1 cellular context compared by ENCODE assay signal in the genomic region with DNA sequence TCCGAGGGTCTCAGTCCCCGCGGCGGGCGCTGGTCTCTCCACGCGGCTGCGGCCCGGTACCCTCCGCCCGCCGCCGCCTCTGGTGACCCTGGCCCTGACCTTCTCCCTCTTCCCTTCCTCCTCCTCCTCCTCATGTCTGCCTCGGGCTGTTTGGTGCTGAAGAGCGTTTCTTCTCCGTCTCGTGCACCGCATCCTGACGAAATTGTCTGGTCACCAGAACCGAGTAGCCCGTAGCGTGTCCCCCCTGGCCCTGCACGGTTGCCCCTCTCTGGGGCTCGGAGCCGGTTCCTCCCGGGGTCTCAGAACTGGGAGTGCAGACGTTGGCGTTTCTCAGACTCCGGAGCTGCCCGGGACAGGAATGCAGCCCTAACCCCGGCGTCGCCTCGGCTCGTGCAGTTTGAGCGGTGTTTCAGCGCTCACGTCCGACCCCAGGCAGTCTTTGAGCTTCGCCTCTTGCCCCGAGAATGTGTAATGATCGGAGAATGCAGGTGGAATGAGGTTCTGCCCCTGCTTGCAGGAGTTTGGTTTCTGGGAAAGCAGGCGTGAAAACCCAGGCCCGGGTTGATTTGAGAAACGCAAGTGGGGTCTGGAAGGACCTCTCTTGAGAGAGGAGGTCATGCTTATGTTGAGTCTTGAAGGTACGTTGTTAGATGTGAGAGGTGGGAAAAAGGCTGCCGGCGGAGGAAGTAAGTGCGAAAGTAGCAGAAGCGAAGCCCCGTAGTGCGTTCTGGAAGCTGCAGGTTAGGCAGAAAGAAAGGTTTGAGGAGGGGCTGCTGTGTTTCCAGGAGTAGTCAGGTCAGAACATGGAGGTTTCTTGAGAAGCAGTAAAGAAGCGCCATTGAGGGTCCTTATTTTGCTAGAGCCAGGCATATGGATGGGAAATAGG.
A peak's percentile ranks its signal among the peaks of the same experiment; 100 is the strongest.
TF ChIP-seq lines count a peak whose summit lies in the region.

No MANE protein-coding gene starts in this region.

TF ChIP-seq in HepG2, 621 proteins besides CTCF, POLR2A, EP300 and RAD21 (continued from another document and continues in another):
- TF ChIP-seq, protein P1, sequence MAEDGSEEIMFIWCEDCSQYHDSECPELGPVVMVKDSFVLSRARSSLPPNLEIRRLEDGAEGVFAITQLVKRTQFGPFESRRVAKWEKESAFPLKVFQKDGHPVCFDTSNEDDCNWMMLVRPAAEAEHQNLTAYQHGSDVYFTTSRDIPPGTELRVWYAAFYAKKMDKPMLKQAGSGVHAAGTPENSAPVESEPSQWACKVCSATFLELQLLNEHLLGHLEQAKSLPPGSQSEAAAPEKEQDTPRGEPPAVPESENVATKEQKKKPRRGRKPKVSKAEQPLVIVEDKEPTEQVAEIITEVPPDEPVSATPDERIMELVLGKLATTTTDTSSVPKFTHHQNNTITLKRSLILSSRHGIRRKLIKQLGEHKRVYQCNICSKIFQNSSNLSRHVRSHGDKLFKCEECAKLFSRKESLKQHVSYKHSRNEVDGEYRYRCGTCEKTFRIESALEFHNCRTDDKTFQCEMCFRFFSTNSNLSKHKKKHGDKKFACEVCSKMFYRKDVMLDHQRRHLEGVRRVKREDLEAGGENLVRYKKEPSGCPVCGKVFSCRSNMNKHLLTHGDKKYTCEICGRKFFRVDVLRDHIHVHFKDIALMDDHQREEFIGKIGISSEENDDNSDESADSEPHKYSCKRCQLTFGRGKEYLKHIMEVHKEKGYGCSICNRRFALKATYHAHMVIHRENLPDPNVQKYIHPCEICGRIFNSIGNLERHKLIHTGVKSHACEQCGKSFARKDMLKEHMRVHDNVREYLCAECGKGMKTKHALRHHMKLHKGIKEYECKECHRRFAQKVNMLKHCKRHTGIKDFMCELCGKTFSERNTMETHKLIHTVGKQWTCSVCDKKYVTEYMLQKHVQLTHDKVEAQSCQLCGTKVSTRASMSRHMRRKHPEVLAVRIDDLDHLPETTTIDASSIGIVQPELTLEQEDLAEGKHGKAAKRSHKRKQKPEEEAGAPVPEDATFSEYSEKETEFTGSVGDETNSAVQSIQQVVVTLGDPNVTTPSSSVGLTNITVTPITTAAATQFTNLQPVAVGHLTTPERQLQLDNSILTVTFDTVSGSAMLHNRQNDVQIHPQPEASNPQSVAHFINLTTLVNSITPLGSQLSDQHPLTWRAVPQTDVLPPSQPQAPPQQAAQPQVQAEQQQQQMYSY (CRISPR knock-in tag; IDR thresholded peaks at IDR 0.05), result no peak; the same call in 1 of the 2 replicates
- TF ChIP-seq, protein P2, sequence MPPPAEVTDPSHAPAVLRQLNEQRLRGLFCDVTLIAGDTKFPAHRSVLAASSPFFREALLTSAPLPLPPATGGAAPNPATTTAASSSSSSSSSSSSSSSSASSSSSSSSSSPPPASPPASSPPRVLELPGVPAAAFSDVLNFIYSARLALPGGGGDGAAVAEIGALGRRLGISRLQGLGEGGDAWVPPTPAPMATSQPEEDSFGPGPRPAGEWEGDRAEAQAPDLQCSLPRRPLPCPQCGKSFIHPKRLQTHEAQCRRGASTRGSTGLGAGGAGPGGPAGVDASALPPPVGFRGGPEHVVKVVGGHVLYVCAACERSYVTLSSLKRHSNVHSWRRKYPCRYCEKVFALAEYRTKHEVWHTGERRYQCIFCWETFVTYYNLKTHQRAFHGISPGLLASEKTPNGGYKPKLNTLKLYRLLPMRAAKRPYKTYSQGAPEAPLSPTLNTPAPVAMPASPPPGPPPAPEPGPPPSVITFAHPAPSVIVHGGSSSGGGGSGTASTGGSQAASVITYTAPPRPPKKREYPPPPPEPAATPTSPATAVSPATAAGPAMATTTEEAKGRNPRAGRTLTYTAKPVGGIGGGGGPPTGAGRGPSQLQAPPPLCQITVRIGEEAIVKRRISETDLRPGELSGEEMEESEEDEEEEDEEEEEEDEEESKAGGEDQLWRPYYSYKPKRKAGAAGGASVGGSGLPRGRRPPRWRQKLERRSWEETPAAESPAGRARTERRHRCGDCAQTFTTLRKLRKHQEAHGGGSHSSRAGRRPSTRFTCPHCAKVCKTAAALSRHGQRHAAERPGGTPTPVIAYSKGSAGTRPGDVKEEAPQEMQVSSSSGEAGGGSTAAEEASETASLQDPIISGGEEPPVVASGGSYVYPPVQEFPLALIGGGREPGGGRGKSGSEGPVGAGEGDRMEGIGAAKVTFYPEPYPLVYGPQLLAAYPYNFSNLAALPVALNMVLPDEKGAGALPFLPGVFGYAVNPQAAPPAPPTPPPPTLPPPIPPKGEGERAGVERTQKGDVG (CRISPR knock-in tag; IDR thresholded peaks at IDR 0.05; ENCODE audit: borderline replicate concordance), result 0 out of 2 replicates have a peak, but pooled peaks have one; percentile 32
- TF ChIP-seq, protein P3, sequence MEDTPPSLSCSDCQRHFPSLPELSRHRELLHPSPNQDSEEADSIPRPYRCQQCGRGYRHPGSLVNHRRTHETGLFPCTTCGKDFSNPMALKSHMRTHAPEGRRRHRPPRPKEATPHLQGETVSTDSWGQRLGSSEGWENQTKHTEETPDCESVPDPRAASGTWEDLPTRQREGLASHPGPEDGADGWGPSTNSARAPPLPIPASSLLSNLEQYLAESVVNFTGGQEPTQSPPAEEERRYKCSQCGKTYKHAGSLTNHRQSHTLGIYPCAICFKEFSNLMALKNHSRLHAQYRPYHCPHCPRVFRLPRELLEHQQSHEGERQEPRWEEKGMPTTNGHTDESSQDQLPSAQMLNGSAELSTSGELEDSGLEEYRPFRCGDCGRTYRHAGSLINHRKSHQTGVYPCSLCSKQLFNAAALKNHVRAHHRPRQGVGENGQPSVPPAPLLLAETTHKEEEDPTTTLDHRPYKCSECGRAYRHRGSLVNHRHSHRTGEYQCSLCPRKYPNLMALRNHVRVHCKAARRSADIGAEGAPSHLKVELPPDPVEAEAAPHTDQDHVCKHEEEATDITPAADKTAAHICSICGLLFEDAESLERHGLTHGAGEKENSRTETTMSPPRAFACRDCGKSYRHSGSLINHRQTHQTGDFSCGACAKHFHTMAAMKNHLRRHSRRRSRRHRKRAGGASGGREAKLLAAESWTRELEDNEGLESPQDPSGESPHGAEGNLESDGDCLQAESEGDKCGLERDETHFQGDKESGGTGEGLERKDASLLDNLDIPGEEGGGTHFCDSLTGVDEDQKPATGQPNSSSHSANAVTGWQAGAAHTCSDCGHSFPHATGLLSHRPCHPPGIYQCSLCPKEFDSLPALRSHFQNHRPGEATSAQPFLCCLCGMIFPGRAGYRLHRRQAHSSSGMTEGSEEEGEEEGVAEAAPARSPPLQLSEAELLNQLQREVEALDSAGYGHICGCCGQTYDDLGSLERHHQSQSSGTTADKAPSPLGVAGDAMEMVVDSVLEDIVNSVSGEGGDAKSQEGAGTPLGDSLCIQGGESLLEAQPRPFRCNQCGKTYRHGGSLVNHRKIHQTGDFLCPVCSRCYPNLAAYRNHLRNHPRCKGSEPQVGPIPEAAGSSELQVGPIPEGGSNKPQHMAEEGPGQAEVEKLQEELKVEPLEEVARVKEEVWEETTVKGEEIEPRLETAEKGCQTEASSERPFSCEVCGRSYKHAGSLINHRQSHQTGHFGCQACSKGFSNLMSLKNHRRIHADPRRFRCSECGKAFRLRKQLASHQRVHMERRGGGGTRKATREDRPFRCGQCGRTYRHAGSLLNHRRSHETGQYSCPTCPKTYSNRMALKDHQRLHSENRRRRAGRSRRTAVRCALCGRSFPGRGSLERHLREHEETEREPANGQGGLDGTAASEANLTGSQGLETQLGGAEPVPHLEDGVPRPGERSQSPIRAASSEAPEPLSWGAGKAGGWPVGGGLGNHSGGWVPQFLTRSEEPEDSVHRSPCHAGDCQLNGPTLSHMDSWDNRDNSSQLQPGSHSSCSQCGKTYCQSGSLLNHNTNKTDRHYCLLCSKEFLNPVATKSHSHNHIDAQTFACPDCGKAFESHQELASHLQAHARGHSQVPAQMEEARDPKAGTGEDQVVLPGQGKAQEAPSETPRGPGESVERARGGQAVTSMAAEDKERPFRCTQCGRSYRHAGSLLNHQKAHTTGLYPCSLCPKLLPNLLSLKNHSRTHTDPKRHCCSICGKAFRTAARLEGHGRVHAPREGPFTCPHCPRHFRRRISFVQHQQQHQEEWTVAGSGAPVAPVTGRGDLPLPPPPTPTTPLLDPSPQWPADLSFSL (CRISPR knock-in tag; IDR thresholded peaks at IDR 0.05), result no peak
- TF ChIP-seq CCAR2 (optimal IDR thresholded peaks at IDR 0.05; ENCODE audit: low read depth, low read length) (no peak), SIX4 (CRISPR knock-in tag; IDR thresholded peaks at IDR 0.05) (no peak), SIN3B (IDR thresholded peaks at IDR 0.05; ENCODE audit: low read length) (no peak), KLF13 (CRISPR knock-in tag; IDR thresholded peaks at IDR 0.05) (no peak), HCFC1 (IDR thresholded peaks at IDR 0.05; ENCODE audit: low read depth, low read length) (no peak), HIVEP1 (CRISPR knock-in tag; IDR thresholded peaks at IDR 0.05) (peak; percentile 48; the same call in 1 of the 2 replicates), KAT7 (CRISPR knock-in tag; IDR thresholded peaks at IDR 0.05; ENCODE audit: borderline replicate concordance) (no peak; the same call in 1 of the 2 replicates), TGIF2 (CRISPR knock-in tag; IDR thresholded peaks at IDR 0.05) (no peak), SOX6 (IDR thresholded peaks at IDR 0.05) (no peak), SOX6 (CRISPR knock-in tag; IDR thresholded peaks at IDR 0.05) (peak; percentile 25; the same call in 1 of the 2 replicates), ZNF891 (CRISPR knock-in tag; IDR thresholded peaks at IDR 0.05) (peak; percentile 35; the same call in 1 of the 2 replicates), NFE2 (CRISPR knock-in tag; IDR thresholded peaks at IDR 0.05) (no peak)
- TF ChIP-seq, protein P4, sequence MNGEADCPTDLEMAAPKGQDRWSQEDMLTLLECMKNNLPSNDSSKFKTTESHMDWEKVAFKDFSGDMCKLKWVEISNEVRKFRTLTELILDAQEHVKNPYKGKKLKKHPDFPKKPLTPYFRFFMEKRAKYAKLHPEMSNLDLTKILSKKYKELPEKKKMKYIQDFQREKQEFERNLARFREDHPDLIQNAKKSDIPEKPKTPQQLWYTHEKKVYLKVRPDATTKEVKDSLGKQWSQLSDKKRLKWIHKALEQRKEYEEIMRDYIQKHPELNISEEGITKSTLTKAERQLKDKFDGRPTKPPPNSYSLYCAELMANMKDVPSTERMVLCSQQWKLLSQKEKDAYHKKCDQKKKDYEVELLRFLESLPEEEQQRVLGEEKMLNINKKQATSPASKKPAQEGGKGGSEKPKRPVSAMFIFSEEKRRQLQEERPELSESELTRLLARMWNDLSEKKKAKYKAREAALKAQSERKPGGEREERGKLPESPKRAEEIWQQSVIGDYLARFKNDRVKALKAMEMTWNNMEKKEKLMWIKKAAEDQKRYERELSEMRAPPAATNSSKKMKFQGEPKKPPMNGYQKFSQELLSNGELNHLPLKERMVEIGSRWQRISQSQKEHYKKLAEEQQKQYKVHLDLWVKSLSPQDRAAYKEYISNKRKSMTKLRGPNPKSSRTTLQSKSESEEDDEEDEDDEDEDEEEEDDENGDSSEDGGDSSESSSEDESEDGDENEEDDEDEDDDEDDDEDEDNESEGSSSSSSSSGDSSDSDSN (CRISPR knock-in tag; IDR thresholded peaks at IDR 0.05), result peak; percentile 7
- TF ChIP-seq, protein P5, sequence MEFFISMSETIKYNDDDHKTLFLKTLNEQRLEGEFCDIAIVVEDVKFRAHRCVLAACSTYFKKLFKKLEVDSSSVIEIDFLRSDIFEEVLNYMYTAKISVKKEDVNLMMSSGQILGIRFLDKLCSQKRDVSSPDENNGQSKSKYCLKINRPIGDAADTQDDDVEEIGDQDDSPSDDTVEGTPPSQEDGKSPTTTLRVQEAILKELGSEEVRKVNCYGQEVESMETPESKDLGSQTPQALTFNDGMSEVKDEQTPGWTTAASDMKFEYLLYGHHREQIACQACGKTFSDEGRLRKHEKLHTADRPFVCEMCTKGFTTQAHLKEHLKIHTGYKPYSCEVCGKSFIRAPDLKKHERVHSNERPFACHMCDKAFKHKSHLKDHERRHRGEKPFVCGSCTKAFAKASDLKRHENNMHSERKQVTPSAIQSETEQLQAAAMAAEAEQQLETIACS (CRISPR knock-in tag; IDR thresholded peaks at IDR 0.05), result no peak
- TF ChIP-seq, protein P6, sequence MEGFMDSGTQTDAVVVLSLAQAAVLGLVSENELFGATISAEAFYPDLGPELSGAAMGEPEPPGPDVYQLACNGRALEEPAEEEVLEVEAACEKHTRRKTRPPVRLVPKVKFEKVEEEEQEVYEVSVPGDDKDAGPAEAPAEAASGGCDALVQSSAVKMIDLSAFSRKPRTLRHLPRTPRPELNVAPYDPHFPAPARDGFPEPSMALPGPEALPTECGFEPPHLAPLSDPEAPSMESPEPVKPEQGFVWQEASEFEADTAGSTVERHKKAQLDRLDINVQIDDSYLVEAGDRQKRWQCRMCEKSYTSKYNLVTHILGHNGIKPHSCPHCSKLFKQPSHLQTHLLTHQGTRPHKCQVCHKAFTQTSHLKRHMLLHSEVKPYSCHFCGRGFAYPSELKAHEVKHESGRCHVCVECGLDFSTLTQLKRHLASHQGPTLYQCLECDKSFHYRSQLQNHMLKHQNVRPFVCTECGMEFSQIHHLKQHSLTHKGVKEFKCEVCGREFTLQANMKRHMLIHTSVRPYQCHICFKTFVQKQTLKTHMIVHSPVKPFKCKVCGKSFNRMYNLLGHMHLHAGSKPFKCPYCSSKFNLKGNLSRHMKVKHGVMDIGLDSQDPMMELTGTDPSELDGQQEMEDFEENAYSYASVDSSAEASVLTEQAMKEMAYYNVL (CRISPR knock-in tag; IDR thresholded peaks at IDR 0.05; ENCODE audit: borderline replicate concordance), result 0 out of 2 replicates have a peak, but pooled peaks have one; percentile 38
- TF ChIP-seq, protein P7, sequence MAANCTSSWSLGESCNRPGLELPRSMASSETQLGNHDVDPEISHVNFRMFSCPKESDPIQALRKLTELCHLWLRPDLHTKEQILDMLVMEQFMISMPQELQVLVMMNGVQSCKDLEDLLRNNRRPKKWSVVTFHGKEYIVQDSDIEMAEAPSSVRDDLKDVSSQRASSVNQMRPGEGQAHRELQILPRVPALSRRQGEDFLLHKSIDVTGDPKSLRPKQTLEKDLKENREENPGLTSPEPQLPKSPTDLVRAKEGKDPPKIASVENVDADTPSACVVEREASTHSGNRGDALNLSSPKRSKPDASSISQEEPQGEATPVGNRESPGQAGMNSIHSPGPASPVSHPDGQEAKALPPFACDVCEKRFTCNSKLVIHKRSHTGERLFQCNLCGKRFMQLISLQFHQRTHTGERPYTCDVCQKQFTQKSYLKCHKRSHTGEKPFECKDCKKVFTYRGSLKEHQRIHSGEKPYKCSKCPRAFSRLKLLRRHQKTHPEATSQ (CRISPR knock-in tag; IDR thresholded peaks at IDR 0.05; ENCODE audit: borderline replicate concordance), result no peak
